14 cellular contexts compared by ENCODE assay signal in the genomic region with DNA sequence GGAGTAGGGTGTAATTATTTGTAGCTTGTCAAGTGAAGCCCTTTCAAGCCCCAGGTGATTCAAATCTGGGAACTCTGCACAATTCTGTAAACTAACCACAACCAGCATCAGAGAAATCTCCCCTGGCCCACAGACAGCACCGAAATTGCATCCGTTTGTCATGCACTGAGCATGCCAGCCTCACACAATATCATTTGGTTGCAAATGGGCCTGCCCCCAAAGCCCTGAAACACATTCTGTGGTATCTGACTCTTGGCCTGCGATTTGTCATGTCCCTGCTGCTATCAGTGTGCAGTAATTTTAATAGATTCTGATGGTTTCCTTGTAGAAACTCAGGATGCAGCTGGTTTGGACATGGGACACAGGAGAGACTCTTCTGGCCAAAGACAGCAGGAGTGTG. TPM values are rescaled to one million over a fixed set of nuclear protein-coding genes. Genes with fewer than 3 reads are reported as not detected.
DNase-seq lines count a peak whose midpoint lies in the region; ATAC-seq and TF ChIP-seq lines count a peak whose summit lies in the region.
"Had no signal": no experiment of that assay in that cellular context is flagged by ENCODE, and none has a peak within 500 bp of the region (broad histone marks: within the 10 kb centered on the region; RNA-seq: fewer than 3 reads in every experiment).

No MANE protein-coding gene starts in this region.

- peak; percentile 87 for ATAC-seq in GM18511 (IDR thresholded peaks at IDR 0.05; ENCODE audit: unreplicated experiment)
- ATAC-seq in GM21390 (IDR thresholded peaks at IDR 0.05; ENCODE audit: unreplicated experiment): peak; percentile 43
- ATAC-seq in HG03196 (IDR thresholded peaks at IDR 0.05; ENCODE audit: unreplicated experiment): peak; percentile 67
- ATAC-seq in GM19324 (IDR thresholded peaks at IDR 0.05; ENCODE audit: low FRiP score, unreplicated experiment): no peak

- no peak overlapping the region for H3K4me3 ChIP-seq in fibroblast of the aortic adventitia (ENCODE audit: low read depth, low read length)

- DNase-seq in fibroblast of the aortic adventitia (ENCODE audit: low read depth): peak; percentile 53
- DNase-seq in activated effector memory CD4-positive, alpha-beta T cell treated with Interleukin-2 at 50 U/mL for 16 hours: no peak
- DNase-seq in NCI-H1417 (lab: John Stamatoyannopoulos, UW): no peak
- DNase-seq in 8988T: no peak
- DNase-seq: activated naive CD4-positive, alpha-beta T cell treated with anti-CD3 and anti-CD28 coated beads, Interleukin-2, amount 50 U/mL, for 16 hours; foreskin melanocyte; GOT3; kidney; NCI-H1092; small intestine had no signal

- no peak for TF ChIP-seq CTCF in fibroblast of the aortic adventitia (IDR thresholded peaks at IDR 0.05; ENCODE audit: insufficient read depth, low read length)

RNA-seq across cellular contexts. Expression of a gene that starts 35.3 kb away (rescaled TPM):
- total RNA-seq in fibroblast of the aortic adventitia (ENCODE audit: low replicate concordance): 16.8 and 26.5 TPM in 2 replicates
